Comparison of ENCODE assay signal across 16 cellular contexts in genomic region chr9:135145312-135145711, GRCh38. TPM values are rescaled to one million over a fixed set of nuclear protein-coding genes. Genes with fewer than 3 reads are reported as not detected.
DNase-seq lines count a peak whose midpoint lies in the region; ATAC-seq, FAIRE-seq and TF ChIP-seq lines count a peak whose summit lies in the region.
"Had no signal": no experiment of that assay in that cellular context is flagged by ENCODE, and none has a peak within 500 bp of the region (broad histone marks: within the 10 kb centered on the region; RNA-seq: fewer than 3 reads in every experiment).

No MANE protein-coding gene starts in this region.

- peaks cover 23% of the 10 kb centered on the region for H3K27me3 Mint-ChIP-seq in brain

- peak overlapping the region; percentile 24 for H2AK5ac ChIP-seq in neuronal stem cell (ENCODE audit: low read depth, low read length)

- H3K4me3 ChIP-seq in neuronal stem cell (ENCODE audit: low read length in 2 of 2) (no peak overlapping the region), PC-3 (ENCODE audit: low read length) (no peak overlapping the region), tibial artery (no peak overlapping the region)

- POLR2A ChIA-PET in PC-3 (lab: Charles Lee; ENCODE audit: unreplicated experiment), result no interaction called here

- H4K20me1 ChIP-seq in PC-3 (ENCODE audit: low read length), result no peaks in the 10 kb centered on the region

- intact Hi-C loops in PC-3 (cut with micrococcal nuclease) (no loop called here), tibial artery (cut with DNase I; ENCODE audit: low total_unique reads) (no loop called here)

- H3K27ac ChIP-seq in neuronal stem cell (replicated peaks; ENCODE audit: low read length) (no peak overlapping the region), PC-3 (ENCODE audit: low read length) (no peak overlapping the region), tibial artery (no peak overlapping the region)
- H3K27ac ChIP-seq: C4-2B had no signal

- no peak for FAIRE-seq in H54 (lab: Jason Lieb, UNC)
- FAIRE-seq: G401.6, GM12891 had no signal

- peak overlapping the region; percentile 6 for H3K18ac ChIP-seq in neuronal stem cell (ENCODE audit: low read length)

- WGBS in neuronal stem cell (ENCODE audit: extremely low coverage in 2 of 2, insufficient read length in 2 of 2, insufficient replicate concordance in 1 of 2), 2 donors, result no CpG with 5 or more reads among the region's 9 CpGs

- no peaks in the 10 kb centered on the region for H3F3A ChIP-seq in PC-3 (ENCODE audit: low read length, unreplicated experiment)

- no peak for ATAC-seq in PC-3

- peaks cover 0 to 4% of the 10 kb centered on the region in 2 donors for H3K9me3 ChIP-seq in neuronal stem cell (replicated peaks in 1 of 2; ENCODE audit: control insufficient read depth in 2 of 2, insufficient read depth in 1 of 2, low read depth in 1 of 2, low read length in 2 of 2)
- H3K9me3 ChIP-seq in PC-3 (ENCODE audit: low read length), result no peaks in the 10 kb centered on the region
- peaks cover 0 to 4% (median 0%) of the 10 kb centered on the region in 3 donors for H3K9me3 ChIP-seq in tibial artery

- no peak for TF ChIP-seq POLR2A in H54 (IDR thresholded peaks at IDR 0.05; ENCODE audit: low read depth, low read length)

- no peak overlapping the region for H2BK12ac ChIP-seq in neuronal stem cell (ENCODE audit: low read length)

- no peak overlapping the region for H3K4ac ChIP-seq in neuronal stem cell (ENCODE audit: low read length)

- no TSS peak for BruUV-seq in PC-3 (replicated peaks; lab: Mats Ljungman, UMichigan)

- H2BK5ac ChIP-seq in neuronal stem cell (ENCODE audit: low read length), result peak overlapping the region; percentile 7

- H3K9ac ChIP-seq in neuronal stem cell (ENCODE audit: low read depth, low read length, poor library complexity) (no peak overlapping the region), PC-3 (ENCODE audit: low read length) (no peak overlapping the region)

- H3K27ac Mint-ChIP-seq in brain, result peak overlapping the region in 3 of 5 experiments; percentile 24 to 97 (median 72)
- H3K27ac Mint-ChIP-seq: CD4-positive, alpha-beta memory T cell had no signal

- no peak overlapping the region for H3K4me2 ChIP-seq in neuronal stem cell (ENCODE audit: insufficient read depth, low read length, poor library complexity, severe bottlenecking)
- no peak overlapping the region for H3K4me2 ChIP-seq in PC-3 (ENCODE audit: low read length)

- H3K79me1 ChIP-seq in neuronal stem cell (ENCODE audit: low read depth, low read length), result no peaks in the 10 kb centered on the region

- no peaks in the 10 kb centered on the region for H3K9me2 ChIP-seq in PC-3 (replicated peaks; ENCODE audit: low read length)

- H3K4me1 Mint-ChIP-seq in brain, result no peaks in the 10 kb centered on the region
- H3K4me1 Mint-ChIP-seq: CD4-positive, alpha-beta memory T cell had no signal

- H4K91ac ChIP-seq in neuronal stem cell (ENCODE audit: low read depth, low read length, poor library complexity), result no peak overlapping the region

- peak overlapping the region in 1 of 5 experiments; percentile 20 for H3K4me3 Mint-ChIP-seq in brain
- H3K4me3 Mint-ChIP-seq: CD4-positive, alpha-beta memory T cell had no signal

- H2BK15ac ChIP-seq in neuronal stem cell (ENCODE audit: low read length), result peak overlapping the region; percentile 1

- TF ChIP-seq CTCF in brain (conservative IDR thresholded peaks at IDR 0.05), result no peak
- TF ChIP-seq CTCF in PC-3 (conservative IDR thresholded peaks at IDR 0.05; ENCODE audit: low read depth, low read length), result no peak
- no peak for TF ChIP-seq CTCF in tibial artery (IDR thresholded peaks at IDR 0.05)

- H3K14ac ChIP-seq in neuronal stem cell (ENCODE audit: low read length), result no peak overlapping the region

- no peaks in the 10 kb centered on the region for H3K79me2 ChIP-seq in PC-3 (ENCODE audit: low read length)

- H3K23ac ChIP-seq in neuronal stem cell (ENCODE audit: low read depth, low read length, poor library complexity), result no peak overlapping the region

- no peak overlapping the region for H2BK120ac ChIP-seq in neuronal stem cell (ENCODE audit: low read depth, low read length)

- H3K36me3 ChIP-seq in neuronal stem cell (replicated peaks in 1 of 2; ENCODE audit: control insufficient read depth in 2 of 2, insufficient read depth in 2 of 2, low read length in 2 of 2) (no peaks in the 10 kb centered on the region), PC-3 (ENCODE audit: low read depth, low read length) (no peaks in the 10 kb centered on the region), tibial artery (no peaks in the 10 kb centered on the region)

- CTCF ChIA-PET in PC-3 (lab: Charles Lee), result no interaction called here

- H3K36me3 Mint-ChIP-seq in brain, result no peaks in the 10 kb centered on the region
- H3K36me3 Mint-ChIP-seq: CD4-positive, alpha-beta memory T cell had no signal

- no peak overlapping the region for H4K8ac ChIP-seq in neuronal stem cell (ENCODE audit: low read depth, low read length)

- H3K27me3 ChIP-seq in neuronal stem cell (ENCODE audit: control insufficient read depth in 3 of 3, insufficient read depth in 3 of 3, low read depth in 1 of 3, low read length in 3 of 3), result peaks cover 0 to 15% (median 0%) of the 10 kb centered on the region in 3 experiments
- peaks cover 14% of the 10 kb centered on the region; the same call in 1 of the 2 replicates for H3K27me3 ChIP-seq in PC-3 (ENCODE audit: low read length)
- peaks cover 0 to 51% of the 10 kb centered on the region in 2 donors for H3K27me3 ChIP-seq in tibial artery

- peaks cover 0 to 6% of the 10 kb centered on the region in 2 donors for H3K4me1 ChIP-seq in neuronal stem cell (ENCODE audit: control insufficient read depth in 2 of 2, insufficient read depth in 1 of 2, low read depth in 1 of 2, low read length in 2 of 2)
- no peaks in the 10 kb centered on the region for H3K4me1 ChIP-seq in PC-3 (ENCODE audit: insufficient read depth, low read length)
- H3K4me1 ChIP-seq in tibial artery, result no peaks in the 10 kb centered on the region

- DNase-seq in A172 (ENCODE audit: low spot score) (peak; percentile 68), H54 (ENCODE audit: insufficient read length, low spot score) (peak; percentile 44), neuronal stem cell (ENCODE audit: low spot score) (no peak), PC-3 (no peak), tibial artery (no peak)
- DNase-seq in activated effector memory CD4-positive, alpha-beta T cell treated with anti-CD3 and anti-CD28 coated beads, Interleukin-2, amount 50 U/mL, for 16 hours, result no peak
- DNase-seq: 8988T; ACHN; CD4-positive, alpha-beta memory T cell; EL; GOT3; HCEC 1CT had no signal

- peaks cover 0 to 10% (median under 1%) of the 10 kb centered on the region in 5 experiments for H3K9me3 Mint-ChIP-seq in brain

- no peak overlapping the region for H2AFZ ChIP-seq in neuronal stem cell (ENCODE audit: low read length)
- H2AFZ ChIP-seq in PC-3 (ENCODE audit: low read length), result no peak overlapping the region

RNA-seq across cellular contexts. Expression of gene OLFM1, which starts 57.8 kb away (rescaled TPM):
- total RNA-seq in A172 (2014; rRNA removed; shearing (Covaris generic)), result 41.2 and 65.4 TPM in 2 replicates
- polyA plus RNA-seq in brain (ENCODE audit: insufficient read depth, low read depth, low replicate concordance), result 202 TPM
- 5.8 TPM for polyA plus RNA-seq in neuronal stem cell (2013, experiment 1 of 2)
- 5.8 TPM for polyA plus RNA-seq in neuronal stem cell (2013, experiment 2 of 2)
- 0.44 TPM in 1 of 2 replicates, not detected in the other for total RNA-seq in PC-3 (2014; rRNA removed)
- total RNA-seq: CD4-positive, alpha-beta memory T cell had no signal
- polyA plus RNA-seq: CD4-positive, alpha-beta memory T cell had no signal

Comparison
In these comparisons a context has a peak if more than half of its experiments do, and no peak if none do; other contexts are left out.
1. DNase-seq: peak in A172 (single experiment) and H54 (single experiment); none in neuronal stem cell (single experiment), PC-3 (single experiment), tibial artery (0 of 2) and activated effector memory CD4-positive, alpha-beta T cell treated with anti-CD3 and anti-CD28 coated beads, Interleukin-2, amount 50 U/mL, for 16 hours (single experiment).
2. RNA of gene OLFM1, which starts 57.8 kb away (total RNA-seq): 41.2 to 65.4 TPM in A172; 0.44 TPM in PC-3; every median in the first group is over 10 times any median in the second.